In the genomic region with DNA sequence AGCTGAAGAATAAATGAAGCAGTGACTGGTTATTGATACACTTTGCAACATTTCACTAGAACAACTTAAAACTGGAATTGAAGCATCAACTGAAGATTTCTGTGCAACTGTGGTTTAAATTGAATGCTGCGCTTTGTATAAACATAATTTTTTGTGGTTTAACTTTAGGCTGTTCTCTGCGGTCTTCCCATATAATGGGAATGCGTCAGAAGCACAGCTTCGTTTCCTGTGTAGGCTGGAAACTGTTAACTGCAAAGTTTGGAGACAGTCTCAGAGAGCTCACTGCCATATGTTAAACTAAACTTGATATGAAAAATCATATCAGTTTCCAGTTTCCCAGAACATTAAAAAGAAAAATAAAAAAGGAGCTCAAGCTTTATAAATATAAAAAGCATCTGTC, we compare ENCODE assay signal across 10 cellular contexts.
DNase-seq lines count a peak whose midpoint lies in the region; ATAC-seq and TF ChIP-seq lines count a peak whose summit lies in the region.
"Had no signal": no experiment of that assay in that cellular context is flagged by ENCODE, and none has a peak within 500 bp of the region (broad histone marks: within the 10 kb centered on the region; RNA-seq: fewer than 3 reads in every experiment).

No MANE protein-coding gene starts in this region.

- peak overlapping the region; percentile 76 for H3K4me2 ChIP-seq in smooth muscle cell

- no peaks in the 10 kb centered on the region for H3K9me3 ChIP-seq in smooth muscle cell (replicated peaks; ENCODE audit: low read depth)

- no peaks in the 10 kb centered on the region for H3F3A ChIP-seq in smooth muscle cell (ENCODE audit: low read depth)

- TF ChIP-seq POLR2A in NB4 (IDR thresholded peaks at IDR 0.05; ENCODE audit: extremely low read depth, insufficient read length): no peak

- ATAC-seq in left colon: no peak
- ATAC-seq: esophagus mucosa had no signal

- TF ChIP-seq CTCF in NB4 (IDR thresholded peaks at IDR 0.05; ENCODE audit: low read depth, low read length): no peak
- TF ChIP-seq CTCF in smooth muscle cell (IDR thresholded peaks at IDR 0.05; ENCODE audit: borderline replicate concordance, insufficient read depth, poor library complexity, severe bottlenecking): no peak

- H4K20me1 ChIP-seq in smooth muscle cell (ENCODE audit: low read depth): no peaks in the 10 kb centered on the region

- intact Hi-C loops in left colon (cut with DNase I, micrococcal nuclease): no loop called here

- peak overlapping the region; percentile 68 for H3K27ac ChIP-seq in smooth muscle cell (ENCODE audit: low read depth)
- H3K27ac ChIP-seq: 22Rv1 had no signal

- H3K79me2 ChIP-seq in smooth muscle cell (ENCODE audit: low read depth): no peaks in the 10 kb centered on the region

- peak overlapping the region; percentile 17 for H3K4me3 ChIP-seq in NB4 (ENCODE audit: low read depth, low read length)
- H3K4me3 ChIP-seq in smooth muscle cell: no peak overlapping the region

- H2AFZ ChIP-seq in smooth muscle cell (ENCODE audit: low read depth): no peak overlapping the region

- 30% methylated on average over 4 of the region's 4 CpGs for WGBS in smooth muscle cell (ENCODE audit: low lambda C conversion rate)

- no peaks in the 10 kb centered on the region for H3K36me3 ChIP-seq in smooth muscle cell (ENCODE audit: low read depth)

- H3K4me1 ChIP-seq in smooth muscle cell (ENCODE audit: low read depth): peaks cover 11% of the 10 kb centered on the region

- DNase-seq in NOMO-1 treated with DMSO at 0.1 percent for 48 hours (lab: John Stamatoyannopoulos, UW; ENCODE audit: unreplicated experiment) (peak; percentile 20), NOMO-1 treated with dmso at 0.1 percent for 144 hours (lab: John Stamatoyannopoulos, UW; ENCODE audit: unreplicated experiment) (no peak), NB4 (ENCODE audit: low read depth) (peak; percentile 81), dermis blood vessel endothelial cell (peak; percentile 5), smooth muscle cell (lab: John Stamatoyannopoulos, UW; ENCODE audit: unreplicated experiment) (no peak), left colon (no peak), midbrain (lab: John Stamatoyannopoulos, UW) (no peak), DMS 273 (lab: John Stamatoyannopoulos, UW; ENCODE audit: unreplicated experiment) (no peak)

- H3K27me3 ChIP-seq in smooth muscle cell (ENCODE audit: low read depth): no peaks in the 10 kb centered on the region

- H3K9ac ChIP-seq in smooth muscle cell (ENCODE audit: low read depth): no peak overlapping the region

Comparison
In these comparisons a context has a peak if more than half of its experiments do, and no peak if none do; other contexts are left out.
1. DNase-seq: peak in NOMO-1 treated with DMSO at 0.1 percent for 48 hours (single experiment), NB4 (single experiment) and dermis blood vessel endothelial cell (single experiment); none in NOMO-1 treated with dmso at 0.1 percent for 144 hours (single experiment), smooth muscle cell (single experiment), left colon (0 of 2), midbrain (single experiment) and DMS 273 (single experiment).